In genomic region chr2:96772903-96773675, GRCh38 we compare ENCODE assay signal across 9 cellular contexts. TPM values are rescaled to one million over a fixed set of nuclear protein-coding genes. Genes with fewer than 3 reads are reported as not detected.
DNase-seq lines count a peak whose midpoint lies in the region; ATAC-seq and TF ChIP-seq lines count a peak whose summit lies in the region.
"Had no signal": no experiment of that assay in that cellular context is flagged by ENCODE, and none has a peak within 500 bp of the region (broad histone marks: within the 10 kb centered on the region; RNA-seq: fewer than 3 reads in every experiment).

No MANE protein-coding gene starts in this region.

- H3K9me3 Mint-ChIP-seq in activated T-helper 1 cell treated with anti-CD3 and anti-CD28 coated beads, Interleukin-12 subunit alpha, Interleukin-12 subunit beta, Interleukin-2, Interleukin-4 antibody, amounts not matched to agents 30 ng/mL and 10 ng/mL and 1 ng/mL, durations not matched to agents 14 hours and 24 hours and 36 hours: no peaks in the 10 kb centered on the region

- H3K4me3 Mint-ChIP-seq in activated T-helper 1 cell treated with anti-CD3 and anti-CD28 coated beads, Interleukin-12 subunit alpha, Interleukin-12 subunit beta, Interleukin-2, Interleukin-4 antibody, amounts not matched to agents 30 ng/mL and 10 ng/mL and 1 ng/mL, durations not matched to agents 14 hours and 24 hours and 36 hours: no peak overlapping the region

- intact Hi-C loops in activated T-helper 1 cell treated with anti-CD3 and anti-CD28 coated beads, Interleukin-12 subunit alpha, Interleukin-12 subunit beta, Interleukin-2, Interleukin-4 antibody, amounts not matched to agents 30 ng/mL and 10 ng/mL and 1 ng/mL, durations not matched to agents 14 hours and 24 hours and 36 hours (cut with micrococcal nuclease): loop anchor here (1.0 kb wide), 1 partner anchor 12 kb away; no protein-coding TSS in a partner anchor
- intact Hi-C loops in lower leg skin (cut with DNase I; ENCODE audit: low total_unique reads): no loop called here

- WGBS in lower leg skin, 2 donors: 58 to 62% methylated on average over 12 of the region's 12 CpGs

- DNase-seq in activated CD4-positive, CD25-positive, alpha-beta regulatory T cell treated with anti-CD3 and anti-CD28 coated beads, Interleukin-2, amount 50 U/mL, for 72 hours: no peak
- DNase-seq in activated T-helper 1 cell treated with anti-CD3 and anti-CD28 coated beads, Interleukin-12 subunit alpha, Interleukin-12 subunit beta, Interleukin-2, Interleukin-4 antibody, amounts not matched to agents 30 ng/mL and 10 ng/mL and 1 ng/mL, durations not matched to agents 14 hours and 24 hours and 36 hours (ENCODE audit: low spot score): no peak
- DNase-seq in stimulated activated CD4-positive, alpha-beta T cell treated with anti-CD3 and anti-CD28 coated beads, Interleukin-4, amount 100 ng/mL, for 24 hours: peak; percentile 50
- DNase-seq in lower leg skin (ENCODE audit: low spot score in 2 of 2): no peak
- no peak for DNase-seq in DMS79 treated with DMSO at 0.1 percent for 48 hours (lab: John Stamatoyannopoulos, UW)
- no peak for DNase-seq in islet precursor cell

- TF ChIP-seq CTCF in lower leg skin (IDR thresholded peaks at IDR 0.05): no peak

- peaks cover 33% of the 10 kb centered on the region for H3K4me1 Mint-ChIP-seq in activated T-helper 1 cell treated with anti-CD3 and anti-CD28 coated beads, Interleukin-12 subunit alpha, Interleukin-12 subunit beta, Interleukin-2, Interleukin-4 antibody, amounts not matched to agents 30 ng/mL and 10 ng/mL and 1 ng/mL, durations not matched to agents 14 hours and 24 hours and 36 hours (ENCODE audit: low read depth)

- TF ChIP-seq POLR2A in lower leg skin (IDR thresholded peaks at IDR 0.05): no peak

- H3K27ac Mint-ChIP-seq in activated T-helper 1 cell treated with anti-CD3 and anti-CD28 coated beads, Interleukin-12 subunit alpha, Interleukin-12 subunit beta, Interleukin-2, Interleukin-4 antibody, amounts not matched to agents 30 ng/mL and 10 ng/mL and 1 ng/mL, durations not matched to agents 14 hours and 24 hours and 36 hours: peak overlapping the region; percentile 6

- H3K4me3 ChIP-seq in lower leg skin (ENCODE audit: low read depth, poor library complexity, severe bottlenecking): no peak overlapping the region
- H3K4me3 ChIP-seq: A549 had no signal

- peak; percentile 72 to 77 for ATAC-seq in activated CD4-positive, CD25-positive, alpha-beta regulatory T cell treated with anti-CD3 and anti-CD28 coated beads, Interleukin-2, amount 50 U/mL, for 24 hours
- ATAC-seq in HG02798 (IDR thresholded peaks at IDR 0.05; ENCODE audit: poor library complexity, unreplicated experiment): peak; percentile 53

- peaks cover 6% of the 10 kb centered on the region for H3K36me3 Mint-ChIP-seq in activated T-helper 1 cell treated with anti-CD3 and anti-CD28 coated beads, Interleukin-12 subunit alpha, Interleukin-12 subunit beta, Interleukin-2, Interleukin-4 antibody, amounts not matched to agents 30 ng/mL and 10 ng/mL and 1 ng/mL, durations not matched to agents 14 hours and 24 hours and 36 hours (ENCODE audit: low read depth)

- no peaks in the 10 kb centered on the region for H3K27me3 Mint-ChIP-seq in activated T-helper 1 cell treated with anti-CD3 and anti-CD28 coated beads, Interleukin-12 subunit alpha, Interleukin-12 subunit beta, Interleukin-2, Interleukin-4 antibody, amounts not matched to agents 30 ng/mL and 10 ng/mL and 1 ng/mL, durations not matched to agents 14 hours and 24 hours and 36 hours (ENCODE audit: insufficient read depth)

RNA-seq across cellular contexts. Expression of gene CNNM4, which starts 12.4 kb away (rescaled TPM):
- total RNA-seq in activated T-helper 1 cell treated with anti-CD3 and anti-CD28 coated beads, Interleukin-12 subunit alpha, Interleukin-12 subunit beta, Interleukin-2, Interleukin-4 antibody, amounts not matched to agents 30 ng/mL and 10 ng/mL and 1 ng/mL, durations not matched to agents 14 hours and 24 hours and 36 hours: 9.9 and 11.1 TPM in 2 replicates
- 10 to 100 TPM; 17.4 to 29.1 (median 22.2) TPM for total RNA-seq in lower leg skin

RNA-seq across cellular contexts. Expression of gene LMAN2L, which starts 33.2 kb away (rescaled TPM):
- 5.6 and 6.0 TPM in 2 replicates for total RNA-seq in activated T-helper 1 cell treated with anti-CD3 and anti-CD28 coated beads, Interleukin-12 subunit alpha, Interleukin-12 subunit beta, Interleukin-2, Interleukin-4 antibody, amounts not matched to agents 30 ng/mL and 10 ng/mL and 1 ng/mL, durations not matched to agents 14 hours and 24 hours and 36 hours
- 10 to 100 TPM; 17.2 to 21.5 (median 19.1) TPM for total RNA-seq in lower leg skin

RNA-seq across cellular contexts. Expression of gene CNNM3, which starts 43.0 kb away (rescaled TPM):
- 26.1 and 31.4 TPM in 2 replicates for total RNA-seq in activated T-helper 1 cell treated with anti-CD3 and anti-CD28 coated beads, Interleukin-12 subunit alpha, Interleukin-12 subunit beta, Interleukin-2, Interleukin-4 antibody, amounts not matched to agents 30 ng/mL and 10 ng/mL and 1 ng/mL, durations not matched to agents 14 hours and 24 hours and 36 hours
- 10 to 100 TPM; 15.4 to 30.0 (median 18.8) TPM for total RNA-seq in lower leg skin
